ENCODE assay signal across 21 cellular contexts in genomic region chr20:61726979-61727378, GRCh38.
DNase-seq lines count a peak whose midpoint lies in the region; ATAC-seq, FAIRE-seq and TF ChIP-seq lines count a peak whose summit lies in the region.
"Had no signal": no experiment of that assay in that cellular context is flagged by ENCODE, and none has a peak within 500 bp of the region (broad histone marks: within the 10 kb centered on the region; RNA-seq: fewer than 3 reads in every experiment).

No MANE protein-coding gene starts in this region.

- peaks cover 0 to 1% (median 0%) of the 10 kb centered on the region in 3 donors for H3K27me3 Mint-ChIP-seq in CD14-positive monocyte (ENCODE audit: low read depth in 3 of 3)
- H3K27me3 Mint-ChIP-seq in stimulated activated memory B cell treated with anti-CD40 and anti-IgM and Interleukin-4, amounts not matched to agents 10 μg/mL and 1 μg/mL and 100 μg/mL, for 72 hours: no peaks in the 10 kb centered on the region
- H3K27me3 Mint-ChIP-seq: CD4-positive, alpha-beta T cell had no signal

- no peak overlapping the region for H3K4me3 ChIP-seq in BLaER1
- no peak overlapping the region for H3K4me3 ChIP-seq in bronchial epithelial cell (ENCODE audit: low read depth, low read length)
- no peak overlapping the region for H3K4me3 ChIP-seq in neuronal stem cell (ENCODE audit: low read length in 2 of 2)

- H4K91ac ChIP-seq in neuronal stem cell (ENCODE audit: low read depth, low read length, poor library complexity): no peak overlapping the region

- peak overlapping the region; percentile 1 for H3K23ac ChIP-seq in neuronal stem cell (ENCODE audit: low read depth, low read length, poor library complexity)

- H3K4me2 ChIP-seq in BLaER1: peak overlapping the region; percentile 71; the same call in 1 of the 2 replicates
- no peak overlapping the region for H3K4me2 ChIP-seq in neuronal stem cell (ENCODE audit: insufficient read depth, low read length, poor library complexity, severe bottlenecking)

- H3K27ac ChIP-seq in BLaER1: no peak overlapping the region
- no peak overlapping the region for H3K27ac ChIP-seq in neuronal stem cell (replicated peaks; ENCODE audit: low read length)
- H3K27ac ChIP-seq: C4-2B had no signal

- H3K18ac ChIP-seq in neuronal stem cell (ENCODE audit: low read length): no peak overlapping the region

- no peaks in the 10 kb centered on the region for H3K79me1 ChIP-seq in neuronal stem cell (ENCODE audit: low read depth, low read length)

- H3K4me1 ChIP-seq in BLaER1 (peaks cover 44% of the 10 kb centered on the region), neuronal stem cell (ENCODE audit: control insufficient read depth in 2 of 2, insufficient read depth in 1 of 2, low read depth in 1 of 2, low read length in 2 of 2) (peaks cover 4 to 15% of the 10 kb centered on the region in 2 donors)

- H2BK120ac ChIP-seq in neuronal stem cell (ENCODE audit: low read depth, low read length): no peak overlapping the region

- no peak overlapping the region for H2BK12ac ChIP-seq in neuronal stem cell (ENCODE audit: low read length)

- H3K9me3 ChIP-seq in BLaER1: 0 out of 2 replicates have a peak, but pooled peaks cover 8% of the 10 kb centered on the region
- peaks cover 0 to 6% of the 10 kb centered on the region in 2 donors for H3K9me3 ChIP-seq in neuronal stem cell (replicated peaks in 1 of 2; ENCODE audit: control insufficient read depth in 2 of 2, insufficient read depth in 1 of 2, low read depth in 1 of 2, low read length in 2 of 2)

- ATAC-seq in stimulated activated memory B cell treated with anti-CD40 and anti-IgM and Interleukin-4, amounts not matched to agents 10 μg/mL and 1 μg/mL and 100 μg/mL, for 72 hours: no peak
- ATAC-seq in GM21786 (IDR thresholded peaks at IDR 0.05; ENCODE audit: unreplicated experiment) (no peak), HG03139 (IDR thresholded peaks at IDR 0.05; ENCODE audit: unreplicated experiment) (no peak)
- ATAC-seq: HCT116 had no signal

- H3K27me3 ChIP-seq in BLaER1 (no peaks in the 10 kb centered on the region), bronchial epithelial cell (ENCODE audit: control insufficient read depth, insufficient read depth, low read length) (no peaks in the 10 kb centered on the region), neuronal stem cell (ENCODE audit: control insufficient read depth in 3 of 3, insufficient read depth in 3 of 3, low read depth in 1 of 3, low read length in 3 of 3) (no peaks in the 10 kb centered on the region)

- H3K4ac ChIP-seq in neuronal stem cell (ENCODE audit: low read length): no peak overlapping the region

- H3K9ac ChIP-seq in BLaER1 (no peak overlapping the region), neuronal stem cell (ENCODE audit: low read depth, low read length, poor library complexity) (no peak overlapping the region)

- intact Hi-C loops in CD14-positive monocyte (cut with micrococcal nuclease): no loop called here

- H2BK5ac ChIP-seq in neuronal stem cell (ENCODE audit: low read length): no peak overlapping the region

- H3K36me3 ChIP-seq in BLaER1 (no peaks in the 10 kb centered on the region), bronchial epithelial cell (ENCODE audit: control insufficient read depth, insufficient read depth, low read length) (no peaks in the 10 kb centered on the region), neuronal stem cell (replicated peaks in 1 of 2; ENCODE audit: control insufficient read depth in 2 of 2, insufficient read depth in 2 of 2, low read length in 2 of 2) (peaks cover 0 to 4% of the 10 kb centered on the region in 2 donors)

- no peaks in the 10 kb centered on the region for H3K4me1 Mint-ChIP-seq in CD14-positive monocyte
- no peaks in the 10 kb centered on the region for H3K4me1 Mint-ChIP-seq in stimulated activated memory B cell treated with anti-CD40 and anti-IgM and Interleukin-4, amounts not matched to agents 10 μg/mL and 1 μg/mL and 100 μg/mL, for 72 hours
- H3K4me1 Mint-ChIP-seq: CD8-positive, alpha-beta memory T cell had no signal

- H3K27ac Mint-ChIP-seq in CD14-positive monocyte: no peak overlapping the region
- H3K27ac Mint-ChIP-seq in stimulated activated memory B cell treated with anti-CD40 and anti-IgM and Interleukin-4, amounts not matched to agents 10 μg/mL and 1 μg/mL and 100 μg/mL, for 72 hours: no peak overlapping the region
- H3K27ac Mint-ChIP-seq: CD4-positive, alpha-beta T cell; CD8-positive, alpha-beta memory T cell; H9; HFFc6 had no signal

- no peak overlapping the region for H2AK5ac ChIP-seq in neuronal stem cell (ENCODE audit: low read depth, low read length)

- H4K8ac ChIP-seq in neuronal stem cell (ENCODE audit: low read depth, low read length): no peak overlapping the region

- H2BK15ac ChIP-seq in neuronal stem cell (ENCODE audit: low read length): no peak overlapping the region

- WGBS in neuronal stem cell (ENCODE audit: extremely low coverage in 2 of 2, insufficient read length in 2 of 2, insufficient replicate concordance in 1 of 2), 2 donors: no CpG with 5 or more reads among the region's 5 CpGs

- TF ChIP-seq CTCF in CD14-positive monocyte (IDR thresholded peaks at IDR 0.05): no peak
- no peak for TF ChIP-seq CTCF in bronchial epithelial cell (IDR thresholded peaks at IDR 0.05; ENCODE audit: insufficient read depth, low read length, severe bottlenecking)

- peak; percentile 100 for FAIRE-seq in bronchial epithelial cell (lab: Jason Lieb, UNC)
- FAIRE-seq: D721Med, GM12891, GM18507 had no signal

- no peak overlapping the region for H3K4me3 Mint-ChIP-seq in CD14-positive monocyte
- no peak overlapping the region for H3K4me3 Mint-ChIP-seq in stimulated activated memory B cell treated with anti-CD40 and anti-IgM and Interleukin-4, amounts not matched to agents 10 μg/mL and 1 μg/mL and 100 μg/mL, for 72 hours
- H3K4me3 Mint-ChIP-seq: CD4-positive, alpha-beta T cell; CD8-positive, alpha-beta memory T cell; H9; HFFc6 had no signal

- DNase-seq in CD14-positive monocyte (ENCODE audit: low spot score) (peak; percentile 14), bronchial epithelial cell (ENCODE audit: low read depth) (no peak), neuronal stem cell (ENCODE audit: low spot score) (no peak), germinal center (ENCODE audit: low spot score) (no peak)
- DNase-seq: CD4-positive, alpha-beta T cell; CD8-positive, alpha-beta memory T cell; DMS 273 treated with DMSO at 0.1 percent for 48 hours; DMS53; DMS79 treated with DMSO at 0.1 percent for 48 hours; GF-D8; H9; HFFc6 had no signal

- H4K20me1 ChIP-seq in BLaER1: no peaks in the 10 kb centered on the region

- no peak overlapping the region for H2AFZ ChIP-seq in neuronal stem cell (ENCODE audit: low read length)

- no peaks in the 10 kb centered on the region for H3K36me3 Mint-ChIP-seq in CD14-positive monocyte
- H3K36me3 Mint-ChIP-seq in stimulated activated memory B cell treated with anti-CD40 and anti-IgM and Interleukin-4, amounts not matched to agents 10 μg/mL and 1 μg/mL and 100 μg/mL, for 72 hours: no peaks in the 10 kb centered on the region
- H3K36me3 Mint-ChIP-seq: CD8-positive, alpha-beta memory T cell had no signal

- H3K9me3 Mint-ChIP-seq in CD14-positive monocyte: peaks cover 0 to 34% (median 11%) of the 10 kb centered on the region in 7 donors
- H3K9me3 Mint-ChIP-seq in stimulated activated memory B cell treated with anti-CD40 and anti-IgM and Interleukin-4, amounts not matched to agents 10 μg/mL and 1 μg/mL and 100 μg/mL, for 72 hours: no peaks in the 10 kb centered on the region
- H3K9me3 Mint-ChIP-seq: CD4-positive, alpha-beta T cell; CD8-positive, alpha-beta memory T cell; H9 had no signal

- H3K14ac ChIP-seq in neuronal stem cell (ENCODE audit: low read length): no peak overlapping the region
